Comparison of ENCODE assay signal across 8 cellular contexts in the genomic region with DNA sequence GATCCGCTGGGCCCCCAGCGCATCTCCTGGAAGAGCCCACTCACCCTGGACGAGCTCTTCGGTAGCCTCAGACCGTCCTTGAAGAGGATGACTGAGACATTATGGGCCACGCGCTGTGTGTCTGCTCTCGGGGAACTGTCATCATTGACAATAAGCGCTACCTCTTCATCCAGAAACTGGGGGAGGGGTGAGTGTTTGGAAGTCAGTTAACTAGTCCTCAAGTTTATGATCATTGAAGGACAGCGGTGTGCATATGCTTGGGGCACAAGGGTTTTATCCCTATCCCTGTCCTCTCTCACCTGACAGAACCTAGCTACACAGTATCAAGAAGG. TPM values are rescaled to one million over a fixed set of nuclear protein-coding genes. Genes with fewer than 3 reads are reported as not detected.
DNase-seq lines count a peak whose midpoint lies in the region; ATAC-seq and TF ChIP-seq lines count a peak whose summit lies in the region.

No MANE protein-coding gene starts in this region.

- peak overlapping the region; percentile 99 for H3K4me2 ChIP-seq in neural cell (ENCODE audit: low read length)

- no peaks in the 10 kb centered on the region for H3K27me3 ChIP-seq in CD4-positive, CD25-positive, alpha-beta regulatory T cell (ENCODE audit: control insufficient read depth, insufficient read depth, low read length)
- no peaks in the 10 kb centered on the region for H3K27me3 ChIP-seq in effector memory CD4-positive, alpha-beta T cell (replicated peaks; ENCODE audit: control insufficient read depth, insufficient read depth, low read length, poor library complexity, severe bottlenecking)
- no peaks in the 10 kb centered on the region for H3K27me3 ChIP-seq in neural cell (ENCODE audit: insufficient read depth, low read depth, low read length)

- peak overlapping the region; percentile 97 for H3K9ac ChIP-seq in neural cell (ENCODE audit: low read length)

- TF ChIP-seq POLR2A in NB4 (IDR thresholded peaks at IDR 0.05; ENCODE audit: extremely low read depth, insufficient read length) = no peak

- H3K9me2 ChIP-seq in neural cell (ENCODE audit: insufficient read depth, low read length) = no peaks in the 10 kb centered on the region

- H4K20me1 ChIP-seq in neural cell (ENCODE audit: insufficient read depth) = no peaks in the 10 kb centered on the region

- no peak for TF ChIP-seq RAD21 in neural cell (conservative IDR thresholded peaks at IDR 0.05)

- H3K27me3 Mint-ChIP-seq in CD4-positive, CD25-positive, alpha-beta regulatory T cell = no peaks in the 10 kb centered on the region

- no peak for ATAC-seq in CD4-positive, CD25-positive, alpha-beta regulatory T cell (ENCODE audit: low read depth in 2 of 2)

- H3K36me3 Mint-ChIP-seq in CD4-positive, CD25-positive, alpha-beta regulatory T cell = peaks cover 27% of the 10 kb centered on the region

- no peaks in the 10 kb centered on the region for H3K9me3 Mint-ChIP-seq in CD4-positive, CD25-positive, alpha-beta regulatory T cell

- peak overlapping the region; percentile 94 for H3K27ac ChIP-seq in CD4-positive, CD25-positive, alpha-beta regulatory T cell (ENCODE audit: insufficient read depth, low read length, poor library complexity, severe bottlenecking)
- peak overlapping the region; percentile 95 for H3K27ac ChIP-seq in effector memory CD4-positive, alpha-beta T cell (ENCODE audit: insufficient read depth, low read length, poor library complexity, severe bottlenecking)
- peak overlapping the region; percentile 81 for H3K27ac ChIP-seq in neural cell (ENCODE audit: low read length)

- H3K27ac Mint-ChIP-seq in CD4-positive, CD25-positive, alpha-beta regulatory T cell = peak overlapping the region; percentile 96 to 98 (median 96)

- DNase-seq in CD4-positive, CD25-positive, alpha-beta regulatory T cell = peak in 1 of 3 donors; percentile 30
- DNase-seq in NB4 (ENCODE audit: low read depth) (peak; percentile 22), kidney glomerular epithelial cell (lab: John Stamatoyannopoulos, UW) (no peak), NCI-H2227 (lab: John Stamatoyannopoulos, UW; ENCODE audit: unreplicated experiment) (no peak), SIG-M5 (lab: John Stamatoyannopoulos, UW) (no peak), NCI-H1105 treated with DMSO at 0.1 percent for 48 hours (lab: John Stamatoyannopoulos, UW) (no peak)
- DNase-seq in effector memory CD4-positive, alpha-beta T cell = no peak

- H3K4me3 ChIP-seq in CD4-positive, CD25-positive, alpha-beta regulatory T cell (ENCODE audit: low read depth, low read length) = peak overlapping the region; percentile 84
- H3K4me3 ChIP-seq in NB4 (ENCODE audit: low read depth, low read length) = peak overlapping the region; percentile 91
- H3K4me3 ChIP-seq in effector memory CD4-positive, alpha-beta T cell (ENCODE audit: insufficient read depth, low read depth, low read length, poor library complexity, severe bottlenecking) = peak overlapping the region; percentile 93
- peak overlapping the region; percentile 85 for H3K4me3 ChIP-seq in neural cell (ENCODE audit: low read length)

- H3K4me1 Mint-ChIP-seq in CD4-positive, CD25-positive, alpha-beta regulatory T cell = peaks cover 26 to 66% (median 47%) of the 10 kb centered on the region in 4 donors

- peak overlapping the region; percentile 96 to 100 (median 98) for H3K4me3 Mint-ChIP-seq in CD4-positive, CD25-positive, alpha-beta regulatory T cell

- no peaks in the 10 kb centered on the region for H3K9me3 ChIP-seq in CD4-positive, CD25-positive, alpha-beta regulatory T cell (ENCODE audit: control insufficient read depth in 2 of 2, low read length in 2 of 2)
- no peaks in the 10 kb centered on the region for H3K9me3 ChIP-seq in effector memory CD4-positive, alpha-beta T cell (ENCODE audit: control insufficient read depth, low read length)
- no peaks in the 10 kb centered on the region for H3K9me3 ChIP-seq in neural cell (ENCODE audit: low read length)

- no peaks in the 10 kb centered on the region for H3F3A ChIP-seq in neural cell (ENCODE audit: insufficient read depth, low read length, poor library complexity, severe bottlenecking)

- no peak for TF ChIP-seq CTCF in NB4 (IDR thresholded peaks at IDR 0.05; ENCODE audit: low read depth, low read length)
- no peak for TF ChIP-seq CTCF in neural cell (IDR thresholded peaks at IDR 0.05; ENCODE audit: poor library complexity, severe bottlenecking)

- H2AFZ ChIP-seq in neural cell (ENCODE audit: low read depth, low read length) = peak overlapping the region; percentile 81

- H3K79me2 ChIP-seq in neural cell (replicated peaks; ENCODE audit: insufficient read depth, low read length) = peaks cover 12% of the 10 kb centered on the region

- peaks cover 19% of the 10 kb centered on the region for H3K36me3 ChIP-seq in CD4-positive, CD25-positive, alpha-beta regulatory T cell (ENCODE audit: control insufficient read depth, insufficient read depth, low read length)
- peaks cover 12% of the 10 kb centered on the region for H3K36me3 ChIP-seq in effector memory CD4-positive, alpha-beta T cell (ENCODE audit: control insufficient read depth, insufficient read depth, low read length)
- peaks cover 8% of the 10 kb centered on the region for H3K36me3 ChIP-seq in neural cell (ENCODE audit: insufficient read depth, low read length)

- TF ChIP-seq EP300 in neural cell (conservative IDR thresholded peaks at IDR 0.05; ENCODE audit: poor library complexity, severe bottlenecking) = no peak

- peaks cover 65% of the 10 kb centered on the region for H3K4me1 ChIP-seq in CD4-positive, CD25-positive, alpha-beta regulatory T cell (ENCODE audit: control insufficient read depth, insufficient read depth, low read length, poor library complexity, severe bottlenecking)
- H3K4me1 ChIP-seq in effector memory CD4-positive, alpha-beta T cell (ENCODE audit: control insufficient read depth, insufficient read depth, low read length, poor library complexity, severe bottlenecking) = peaks cover 58% of the 10 kb centered on the region

TF ChIP-seq in neural cell, 6 proteins besides CTCF, POLR2A, EP300 and RAD21:
- TF ChIP-seq SMC3 (conservative IDR thresholded peaks at IDR 0.05; ENCODE audit: poor library complexity) (no peak), POLR2AphosphoS5 (IDR thresholded peaks at IDR 0.05) (no peak), TAF1 (IDR thresholded peaks at IDR 0.05; ENCODE audit: low read depth) (no peak), EZH2 (IDR thresholded peaks at IDR 0.05; ENCODE audit: borderline replicate concordance, insufficient read depth, low read length, poor library complexity, severe bottlenecking) (no peak), MXI1 (conservative IDR thresholded peaks at IDR 0.05; ENCODE audit: poor library complexity, severe bottlenecking) (no peak)
- TF ChIP-seq, protein P1, sequence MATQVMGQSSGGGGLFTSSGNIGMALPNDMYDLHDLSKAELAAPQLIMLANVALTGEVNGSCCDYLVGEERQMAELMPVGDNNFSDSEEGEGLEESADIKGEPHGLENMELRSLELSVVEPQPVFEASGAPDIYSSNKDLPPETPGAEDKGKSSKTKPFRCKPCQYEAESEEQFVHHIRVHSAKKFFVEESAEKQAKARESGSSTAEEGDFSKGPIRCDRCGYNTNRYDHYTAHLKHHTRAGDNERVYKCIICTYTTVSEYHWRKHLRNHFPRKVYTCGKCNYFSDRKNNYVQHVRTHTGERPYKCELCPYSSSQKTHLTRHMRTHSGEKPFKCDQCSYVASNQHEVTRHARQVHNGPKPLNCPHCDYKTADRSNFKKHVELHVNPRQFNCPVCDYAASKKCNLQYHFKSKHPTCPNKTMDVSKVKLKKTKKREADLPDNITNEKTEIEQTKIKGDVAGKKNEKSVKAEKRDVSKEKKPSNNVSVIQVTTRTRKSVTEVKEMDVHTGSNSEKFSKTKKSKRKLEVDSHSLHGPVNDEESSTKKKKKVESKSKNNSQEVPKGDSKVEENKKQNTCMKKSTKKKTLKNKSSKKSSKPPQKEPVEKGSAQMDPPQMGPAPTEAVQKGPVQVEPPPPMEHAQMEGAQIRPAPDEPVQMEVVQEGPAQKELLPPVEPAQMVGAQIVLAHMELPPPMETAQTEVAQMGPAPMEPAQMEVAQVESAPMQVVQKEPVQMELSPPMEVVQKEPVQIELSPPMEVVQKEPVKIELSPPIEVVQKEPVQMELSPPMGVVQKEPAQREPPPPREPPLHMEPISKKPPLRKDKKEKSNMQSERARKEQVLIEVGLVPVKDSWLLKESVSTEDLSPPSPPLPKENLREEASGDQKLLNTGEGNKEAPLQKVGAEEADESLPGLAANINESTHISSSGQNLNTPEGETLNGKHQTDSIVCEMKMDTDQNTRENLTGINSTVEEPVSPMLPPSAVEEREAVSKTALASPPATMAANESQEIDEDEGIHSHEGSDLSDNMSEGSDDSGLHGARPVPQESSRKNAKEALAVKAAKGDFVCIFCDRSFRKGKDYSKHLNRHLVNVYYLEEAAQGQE (IDR thresholded peaks at IDR 0.05; ENCODE audit: borderline replicate concordance) = no peak

RNA-seq across cellular contexts. Expression of a gene that starts 0.6 kb away (rescaled TPM):
- 21.9 TPM for total RNA-seq in CD4-positive, CD25-positive, alpha-beta regulatory T cell
- polyA plus RNA-seq in CD4-positive, CD25-positive, alpha-beta regulatory T cell = 10 to 100 TPM; 14.8 to 26.1 (median 19.1) TPM
- polyA plus RNA-seq in neural cell = 64.9 and 96.5 TPM in 2 replicates
- polyA minus RNA-seq in neural cell = 20.7 and 20.8 TPM in 2 replicates

RNA-seq across cellular contexts. Expression of a gene that starts 0.6 kb away (rescaled TPM):
- 0.86 TPM for total RNA-seq in CD4-positive, CD25-positive, alpha-beta regulatory T cell
- polyA plus RNA-seq in CD4-positive, CD25-positive, alpha-beta regulatory T cell = 1 to 10 TPM in 1 of 4 donors, under 1 TPM in 2, not detected in 1; 0.78 to 1.1 (median 0.90) TPM
- 8.0 and 12.9 TPM in 2 replicates for polyA plus RNA-seq in neural cell
- polyA minus RNA-seq in neural cell = 5.1 and 5.8 TPM in 2 replicates

RNA-seq across cellular contexts. Expression of a gene that starts 7.2 kb away (rescaled TPM):
- not detected for total RNA-seq in CD4-positive, CD25-positive, alpha-beta regulatory T cell
- not detected for polyA plus RNA-seq in CD4-positive, CD25-positive, alpha-beta regulatory T cell
- not detected in 2 replicates for polyA plus RNA-seq in neural cell
- not detected in 2 replicates for polyA minus RNA-seq in neural cell

RNA-seq across cellular contexts. Expression of a gene that starts 7.9 kb away (rescaled TPM):
- total RNA-seq in CD4-positive, CD25-positive, alpha-beta regulatory T cell = 245 TPM
- polyA plus RNA-seq in CD4-positive, CD25-positive, alpha-beta regulatory T cell = 100 to 1,000 TPM; 217 to 323 (median 270) TPM
- 0.82 TPM in 1 of 2 replicates, not detected in the other for polyA plus RNA-seq in neural cell
- not detected in 2 replicates for polyA minus RNA-seq in neural cell

RNA-seq across cellular contexts. Expression of a gene that starts 16.3 kb away (rescaled TPM):
- 123 TPM for total RNA-seq in CD4-positive, CD25-positive, alpha-beta regulatory T cell
- 10 to 100 TPM; 23.5 to 37.5 (median 28.5) TPM for polyA plus RNA-seq in CD4-positive, CD25-positive, alpha-beta regulatory T cell
- polyA plus RNA-seq in neural cell = 185 and 204 TPM in 2 replicates
- 45.5 and 49.7 TPM in 2 replicates for polyA minus RNA-seq in neural cell
